ENCODE assay signal across 8 cellular contexts in genomic region chr16:81006472-81007311, GRCh38. TPM values are rescaled to one million over a fixed set of nuclear protein-coding genes. Genes with fewer than 3 reads are reported as not detected.
DNase-seq lines count a peak whose midpoint lies in the region; ATAC-seq and TF ChIP-seq lines count a peak whose summit lies in the region.

Gene CENPN, plus strand, starts transcription at chr16:81007214. Its CDS starts 4,726 bp downstream, at chr16:81011940.
Gene CMC2, minus strand, starts transcription at chr16:81006885. Its CDS starts 9,491 bp downstream, at chr16:80997394.

- peak; percentile 91 for DNase-seq in NCI-H1105 (lab: John Stamatoyannopoulos, UW)
- DNase-seq in SKM-1 (lab: John Stamatoyannopoulos, UW; ENCODE audit: unreplicated experiment) = peak; percentile 87
- DNase-seq in activated naive CD4-positive, alpha-beta T cell treated with anti-CD3 and anti-CD28 coated beads, Interleukin-2, amount 50 U/mL, for 72 hours (ENCODE audit: low spot score in 2 of 2) = peak; percentile 93 to 99
- peak; percentile 92 for DNase-seq in glomerular endothelial cell (ENCODE audit: extremely low read depth, low read depth, low spot score)
- peak; percentile 95 for DNase-seq in occipital lobe (lab: John Stamatoyannopoulos, UW)

- no peaks in the 10 kb centered on the region for H3K9me3 Mint-ChIP-seq in activated naive CD4-positive, alpha-beta T cell treated with anti-CD3 and anti-CD28 coated beads, Interleukin-2, amount 50 U/mL, for 72 hours

- peak; percentile 66 for TF ChIP-seq POLR2A in GM10847 (IDR thresholded peaks at IDR 0.05; ENCODE audit: extremely low read depth, insufficient read length)

- peak within 1 kb of the TSS; percentile 96 to 99 for H3K27ac Mint-ChIP-seq in activated naive CD4-positive, alpha-beta T cell treated with anti-CD3 and anti-CD28 coated beads, Interleukin-2, amount 50 U/mL, for 72 hours

- ATAC-seq in HG02642 (IDR thresholded peaks at IDR 0.05; ENCODE audit: poor library complexity, unreplicated experiment) = peak; percentile 91
- peak; percentile 86 for ATAC-seq in activated naive CD4-positive, alpha-beta T cell treated with anti-CD3 and anti-CD28 coated beads, Interleukin-2, amount 50 U/mL, for 72 hours

- H3K27ac ChIP-seq in temporal lobe (ENCODE audit: low read depth, low read length) = peak within 1 kb of the TSS; percentile 97

- H3K36me3 Mint-ChIP-seq in activated naive CD4-positive, alpha-beta T cell treated with anti-CD3 and anti-CD28 coated beads, Interleukin-2, amount 50 U/mL, for 72 hours = peaks cover 22 to 63% of the 10 kb centered on the region in 2 donors

RNA-seq across cellular contexts. Expression of gene CENPN, which starts in this region (rescaled TPM):
- 10 to 100 TPM; 41.7 to 57.9 TPM for total RNA-seq in activated naive CD4-positive, alpha-beta T cell treated with anti-CD3 and anti-CD28 coated beads, Interleukin-2, amount 50 U/mL, for 72 hours
- total RNA-seq in glomerular endothelial cell = 15.7 and 19.6 TPM in 2 replicates
- 5.3 TPM for total RNA-seq in occipital lobe
- total RNA-seq in temporal lobe = 5.4 TPM

RNA-seq across cellular contexts. Expression of gene CMC2, which starts in this region (rescaled TPM):
- total RNA-seq in activated naive CD4-positive, alpha-beta T cell treated with anti-CD3 and anti-CD28 coated beads, Interleukin-2, amount 50 U/mL, for 72 hours = 100 to 1,000 TPM; 107 to 144 TPM
- total RNA-seq in glomerular endothelial cell (51.9 and 56.7 TPM in 2 replicates), occipital lobe (20.3 TPM), temporal lobe (36.1 TPM)

Comparison
In these comparisons a context has a peak if more than half of its experiments do, and no peak if none do; other contexts are left out.
1. Peak in every context shown above with its lines: DNase-seq, ATAC-seq and H3K27ac ChIP-seq.